ENCODE assay signal across 15 cellular contexts in the genomic region with DNA sequence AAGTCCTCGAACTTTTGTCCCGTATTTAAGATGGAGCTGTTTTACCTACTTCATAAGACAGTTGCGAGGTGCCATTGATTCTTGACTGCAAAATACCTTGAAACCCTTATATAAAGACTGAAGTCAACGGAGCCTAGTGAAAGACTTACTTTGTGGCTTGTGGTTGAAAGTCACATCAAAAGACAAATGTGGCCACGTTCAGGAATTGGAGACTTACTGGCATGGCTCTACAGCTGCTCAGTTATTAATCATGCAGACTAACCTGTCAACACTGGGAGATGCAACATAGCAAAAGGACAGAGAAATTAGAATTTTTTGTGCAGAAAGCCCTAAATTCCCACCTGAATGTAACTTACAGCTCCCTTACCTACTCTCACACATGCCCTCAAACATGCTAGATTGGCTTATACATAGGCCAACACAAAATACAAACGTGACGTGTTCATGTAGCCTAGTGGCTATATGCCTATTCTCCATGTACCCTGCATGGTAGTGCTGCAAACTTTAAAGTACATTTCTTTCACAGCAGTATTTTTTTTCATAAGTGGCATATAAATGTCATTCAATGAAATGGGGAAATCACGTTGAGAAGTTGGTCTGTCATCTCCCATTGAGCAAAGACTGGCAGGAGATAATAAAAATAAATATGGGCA.
DNase-seq lines count a peak whose midpoint lies in the region; ATAC-seq and TF ChIP-seq lines count a peak whose summit lies in the region.
"Had no signal": no experiment of that assay in that cellular context is flagged by ENCODE, and none has a peak within 500 bp of the region (broad histone marks: within the 10 kb centered on the region; RNA-seq: fewer than 3 reads in every experiment).

No MANE protein-coding gene starts in this region.

- TF ChIP-seq CTCF in thyroid gland (IDR thresholded peaks at IDR 0.05) (no peak), mucosa of descending colon (IDR thresholded peaks at IDR 0.05) (no peak)

- TF ChIP-seq POLR2A in thyroid gland (IDR thresholded peaks at IDR 0.05) = no peak

- H3K9me3 Mint-ChIP-seq in stimulated activated naive CD8-positive, alpha-beta T cell treated with anti-CD3 and anti-CD28 coated beads, Interleukin-15, amount 100 ng/mL, for 72 hours = peaks cover 10 to 20% of the 10 kb centered on the region in 2 donors
- peaks cover 0 to 10% of the 10 kb centered on the region in 2 donors for H3K9me3 Mint-ChIP-seq in stimulated activated naive B cell treated with anti-CD40 and anti-IgM and Interleukin-4, amounts not matched to agents 10 μg/mL and 1 μg/mL and 100 μg/mL, for 72 hours

- peaks cover 7 to 10% of the 10 kb centered on the region in 2 donors for H3K36me3 Mint-ChIP-seq in stimulated activated naive B cell treated with anti-CD40 and anti-IgM and Interleukin-4, amounts not matched to agents 10 μg/mL and 1 μg/mL and 100 μg/mL, for 72 hours

- H3K4me1 Mint-ChIP-seq in stimulated activated naive CD8-positive, alpha-beta T cell treated with anti-CD3 and anti-CD28 coated beads, Interleukin-15, amount 100 ng/mL, for 72 hours = no peaks in the 10 kb centered on the region
- peaks cover 7 to 29% of the 10 kb centered on the region in 2 donors for H3K4me1 Mint-ChIP-seq in stimulated activated naive B cell treated with anti-CD40 and anti-IgM and Interleukin-4, amounts not matched to agents 10 μg/mL and 1 μg/mL and 100 μg/mL, for 72 hours

- H3K9me3 ChIP-seq in thyroid gland (no peaks in the 10 kb centered on the region), mucosa of descending colon (no peaks in the 10 kb centered on the region)
- H3K9me3 ChIP-seq: neutrophil had no signal

- H3K36me3 ChIP-seq in thyroid gland (no peaks in the 10 kb centered on the region), mucosa of descending colon (ENCODE audit: low read depth) (no peaks in the 10 kb centered on the region)
- H3K36me3 ChIP-seq: neutrophil had no signal

- DNase-seq in stimulated activated naive CD8-positive, alpha-beta T cell treated with anti-CD3 and anti-CD28 coated beads, Interleukin-15, amount 100 ng/mL, for 72 hours = peak in 1 of 2 donors; percentile 13
- no peak for DNase-seq in stimulated activated naive CD8-positive, alpha-beta T cell treated with anti-CD3 and anti-CD28 coated beads, Interleukin-15, Interleukin-2, amounts not matched to agents 100 U/mL and 50 U/mL, for 24 hours
- DNase-seq in stimulated activated naive B cell treated with anti-CD40 and anti-IgM and Interleukin-4, amounts not matched to agents 10 μg/mL and 1 μg/mL and 100 μg/mL, for 72 hours = no peak
- DNase-seq in thyroid gland (no peak), sciatic nerve (ENCODE audit: low spot score) (no peak), mucosa of descending colon (no peak)
- DNase-seq: amygdala; effector CD4-positive, alpha-beta T cell; left colon; NCI-H1930; OCI-M1; stimulated activated naive CD4-positive, alpha-beta T cell treated with Interleukin-2 at 50 U/mL for 16 hours had no signal

- peak; percentile 88 for ATAC-seq in stimulated activated naive CD8-positive, alpha-beta T cell treated with anti-CD3 and anti-CD28 coated beads, Interleukin-15, amount 100 ng/mL, for 72 hours
- ATAC-seq in stimulated activated naive CD8-positive, alpha-beta T cell treated with anti-CD3 and anti-CD28 coated beads, Interleukin-15, Interleukin-2, amounts not matched to agents 100 U/mL and 50 U/mL, for 24 hours = no peak
- ATAC-seq in HG02623 (IDR thresholded peaks at IDR 0.05; ENCODE audit: unreplicated experiment) (peak; percentile 70), HG03378 (IDR thresholded peaks at IDR 0.05; ENCODE audit: unreplicated experiment) (peak; percentile 94), sciatic nerve (no peak), mucosa of descending colon (no peak)
- ATAC-seq in stimulated activated naive B cell treated with anti-CD40 and anti-IgM and Interleukin-4, amounts not matched to agents 10 μg/mL and 1 μg/mL and 100 μg/mL, for 72 hours (replicated peaks) = peak; percentile 52 to 68
- ATAC-seq: left colon had no signal

- H3K27ac ChIP-seq in thyroid gland = no peak overlapping the region
- H3K27ac ChIP-seq: neutrophil had no signal

- H3K4me3 ChIP-seq in thyroid gland (replicated peaks in 1 of 3) (no peak overlapping the region), mucosa of descending colon (no peak overlapping the region)

- intact Hi-C loops in thyroid gland (cut with DNase I) (no loop called here), sciatic nerve (cut with DNase I) (no loop called here), mucosa of descending colon (cut with DNase I, micrococcal nuclease) (no loop called here)

- peaks cover 42% of the 10 kb centered on the region for H3K27me3 Mint-ChIP-seq in stimulated activated naive CD8-positive, alpha-beta T cell treated with anti-CD3 and anti-CD28 coated beads, Interleukin-15, amount 100 ng/mL, for 72 hours
- no peaks in the 10 kb centered on the region for H3K27me3 Mint-ChIP-seq in stimulated activated naive B cell treated with anti-CD40 and anti-IgM and Interleukin-4, amounts not matched to agents 10 μg/mL and 1 μg/mL and 100 μg/mL, for 72 hours

- no peaks in the 10 kb centered on the region for H3K4me1 ChIP-seq in thyroid gland
- H3K4me1 ChIP-seq in mucosa of descending colon (ENCODE audit: low read depth) = no peaks in the 10 kb centered on the region

- no peak overlapping the region for H3K4me3 Mint-ChIP-seq in stimulated activated naive CD8-positive, alpha-beta T cell treated with anti-CD3 and anti-CD28 coated beads, Interleukin-15, amount 100 ng/mL, for 72 hours
- no peak overlapping the region for H3K4me3 Mint-ChIP-seq in stimulated activated naive B cell treated with anti-CD40 and anti-IgM and Interleukin-4, amounts not matched to agents 10 μg/mL and 1 μg/mL and 100 μg/mL, for 72 hours

- no peaks in the 10 kb centered on the region for H3K27me3 ChIP-seq in thyroid gland
- H3K27me3 ChIP-seq: neutrophil had no signal

- 90 to 91% methylated on average over 8 of the region's 8 CpGs for WGBS in thyroid gland, 2 donors

- H3K27ac Mint-ChIP-seq in stimulated activated naive CD8-positive, alpha-beta T cell treated with anti-CD3 and anti-CD28 coated beads, Interleukin-15, amount 100 ng/mL, for 72 hours = no peak overlapping the region
- H3K27ac Mint-ChIP-seq in stimulated activated naive B cell treated with anti-CD40 and anti-IgM and Interleukin-4, amounts not matched to agents 10 μg/mL and 1 μg/mL and 100 μg/mL, for 72 hours = no peak overlapping the region

Comparison
In these comparisons a context has a peak if more than half of its experiments do, and no peak if none do; other contexts are left out.
1. ATAC-seq: peak in stimulated activated naive CD8-positive, alpha-beta T cell treated with anti-CD3 and anti-CD28 coated beads, Interleukin-15, amount 100 ng/mL, for 72 hours (single experiment), HG02623 (single experiment), HG03378 (single experiment) and stimulated activated naive B cell treated with anti-CD40 and anti-IgM and Interleukin-4, amounts not matched to agents 10 μg/mL and 1 μg/mL and 100 μg/mL, for 72 hours (2 of 2); none in stimulated activated naive CD8-positive, alpha-beta T cell treated with anti-CD3 and anti-CD28 coated beads, Interleukin-15, Interleukin-2, amounts not matched to agents 100 U/mL and 50 U/mL, for 24 hours (single experiment), sciatic nerve (single experiment) and mucosa of descending colon (single experiment).